ENCODE assay signal across 10 cellular contexts in genomic region chr16:3035972-3036725, GRCh38. TPM values are rescaled to one million over a fixed set of nuclear protein-coding genes. Genes with fewer than 3 reads are reported as not detected.
A peak's percentile ranks its signal among the peaks of the same experiment; 100 is the strongest.
DNase-seq lines count a peak whose midpoint lies in the region; ATAC-seq and TF ChIP-seq lines count a peak whose summit lies in the region.
"Had no signal": no experiment of that assay in that cellular context is flagged by ENCODE, and none has a peak within 500 bp of the region (broad histone marks: within the 10 kb centered on the region; RNA-seq: fewer than 3 reads in every experiment).

No MANE protein-coding gene starts in this region.

- no peaks in the 10 kb centered on the region for H3K9me3 ChIP-seq in HUES48 (ENCODE audit: control insufficient read depth, insufficient read depth, low read length)
- no peaks in the 10 kb centered on the region for H3K9me3 ChIP-seq in ovary
- H3K9me3 ChIP-seq: heart right ventricle had no signal

- no peak for TF ChIP-seq EP300 in ovary (IDR thresholded peaks at IDR 0.05)

- H3K9ac ChIP-seq in HUES48 (ENCODE audit: low read depth, low read length), result no peak overlapping the region

- H3K4me1 ChIP-seq in HUES48 (ENCODE audit: control insufficient read depth, insufficient read depth, low read length), result peaks cover 20% of the 10 kb centered on the region; the same call in 1 of the 2 replicates
- H3K4me1 ChIP-seq in ovary (ENCODE audit: insufficient read depth), result no peaks in the 10 kb centered on the region

- no peaks in the 10 kb centered on the region for H3K36me3 Mint-ChIP-seq in dendritic cell treated with granulocyte-macrophage colony-stimulating factor and Interleukin-4, amounts not matched to agents 40 ng/mL and 50 ng/mL, for 4 days (ENCODE audit: low read depth)

- peaks cover 57% of the 10 kb centered on the region for H3K4me1 Mint-ChIP-seq in dendritic cell treated with granulocyte-macrophage colony-stimulating factor and Interleukin-4, amounts not matched to agents 40 ng/mL and 50 ng/mL, for 4 days (ENCODE audit: low read depth)

- no peak for ATAC-seq in HG03460 (IDR thresholded peaks at IDR 0.05; ENCODE audit: unreplicated experiment)

- intact Hi-C loops in dendritic cell treated with granulocyte-macrophage colony-stimulating factor and Interleukin-4, amounts not matched to agents 40 ng/mL and 50 ng/mL, for 4 days (cut with micrococcal nuclease), result no loop called here
- intact Hi-C loops in ovary (cut with DNase I), result loop anchor here in 1 of 4 donors (10.0 kb wide), 1 partner anchor 129 kb away; no protein-coding TSS in a partner anchor

- peak overlapping the region; percentile 44 for H3K27ac Mint-ChIP-seq in dendritic cell treated with granulocyte-macrophage colony-stimulating factor and Interleukin-4, amounts not matched to agents 40 ng/mL and 50 ng/mL, for 4 days

- TF ChIP-seq POLR2A in ovary (IDR thresholded peaks at IDR 0.05), result no peak

- H3K4me3 ChIP-seq in HUES48 (ENCODE audit: low read depth, low read length) (peak overlapping the region; percentile 72), ovary (peak overlapping the region; percentile 23)

- TF ChIP-seq CTCF in ovary (IDR thresholded peaks at IDR 0.05), result no peak

- DNase-seq in ovary (no peak), NCI-H524 (lab: John Stamatoyannopoulos, UW) (no peak), cerebellum (ENCODE audit: low spot score) (no peak)
- DNase-seq: GDM1, heart right ventricle, NCI-H187 treated with DMSO at 0.1 percent for 48 hours had no signal

- H3K27ac ChIP-seq in HUES48 (ENCODE audit: low read depth, low read length) (no peak overlapping the region), ovary (no peak overlapping the region)
- H3K27ac ChIP-seq: heart right ventricle had no signal

- H3K9me3 Mint-ChIP-seq in dendritic cell treated with granulocyte-macrophage colony-stimulating factor and Interleukin-4, amounts not matched to agents 40 ng/mL and 50 ng/mL, for 4 days, result no peaks in the 10 kb centered on the region

- peaks cover 97% of the 10 kb centered on the region for H3K27me3 Mint-ChIP-seq in dendritic cell treated with granulocyte-macrophage colony-stimulating factor and Interleukin-4, amounts not matched to agents 40 ng/mL and 50 ng/mL, for 4 days

- H3K4me3 Mint-ChIP-seq in dendritic cell treated with granulocyte-macrophage colony-stimulating factor and Interleukin-4, amounts not matched to agents 40 ng/mL and 50 ng/mL, for 4 days, result peak overlapping the region; percentile 28

- H3K27me3 ChIP-seq in HUES48 (ENCODE audit: control insufficient read depth, insufficient read depth, low read length) (peaks cover 5% of the 10 kb centered on the region), ovary (no peaks in the 10 kb centered on the region)

- no peaks in the 10 kb centered on the region for H3K36me3 ChIP-seq in HUES48 (ENCODE audit: control insufficient read depth, insufficient read depth, low read length)
- no peaks in the 10 kb centered on the region for H3K36me3 ChIP-seq in ovary
- H3K36me3 ChIP-seq: heart right ventricle had no signal

- 1 to 4% (median 3%) methylated on average over 12 to 40 of the region's 40 CpGs for WGBS in ovary, 3 donors

RNA-seq across cellular contexts. Expression of gene BICDL2, which starts 0.6 kb away (rescaled TPM):
- total RNA-seq in ovary (10 to 100 TPM in 1 of 7 donors, 1 to 10 TPM in 2, under 1 TPM in 2, not detected in 2; 0.89 to 21.9 (median 1.7) TPM), cerebellum (not detected)
- polyA plus RNA-seq in ovary, result under 1 TPM in 1 of 2 donors, not detected in 1; 0.02 TPM
- total RNA-seq: heart right ventricle, right cardiac atrium had no signal
- polyA plus RNA-seq: right cardiac atrium had no signal

RNA-seq across cellular contexts. Expression of gene MMP25, which starts 10.2 kb away (rescaled TPM):
- total RNA-seq in ovary, result under 1 TPM in 6 of 7 donors, not detected in 1; 0.15 to 0.72 (median 0.61) TPM
- under 1 TPM; 0.17 to 0.59 TPM for polyA plus RNA-seq in ovary
- 1.1 TPM for total RNA-seq in cerebellum

RNA-seq across cellular contexts. Expression of gene THOC6, which starts 12.3 kb away (rescaled TPM):
- total RNA-seq in ovary, result 10 to 100 TPM in 6 of 7 donors, 1 to 10 TPM in 1; 6.7 to 21.0 (median 15.6) TPM
- 10 to 100 TPM in 1 of 2 donors, 1 to 10 TPM in 1; 3.5 to 14.3 TPM for polyA plus RNA-seq in ovary
- 5.8 TPM for total RNA-seq in cerebellum

RNA-seq across cellular contexts. Expression of gene HCFC1R1, which starts 12.4 kb away (rescaled TPM):
- total RNA-seq in ovary (10 to 100 TPM; 15.9 to 73.1 (median 55.1) TPM), cerebellum (12.5 TPM)
- 10 to 100 TPM; 27.5 to 82.0 TPM for polyA plus RNA-seq in ovary

RNA-seq across cellular contexts. Expression of gene TNFRSF12A, which starts 16.0 kb away (rescaled TPM):
- 10 to 100 TPM in 2 of 7 donors, 1 to 10 TPM in 5; 3.7 to 52.5 (median 8.6) TPM for total RNA-seq in ovary
- polyA plus RNA-seq in ovary, result 1 to 10 TPM; 7.9 to 8.1 TPM
- total RNA-seq in cerebellum, result 1.2 TPM
